ENCODE assay signal across 14 cellular contexts in the genomic region with DNA sequence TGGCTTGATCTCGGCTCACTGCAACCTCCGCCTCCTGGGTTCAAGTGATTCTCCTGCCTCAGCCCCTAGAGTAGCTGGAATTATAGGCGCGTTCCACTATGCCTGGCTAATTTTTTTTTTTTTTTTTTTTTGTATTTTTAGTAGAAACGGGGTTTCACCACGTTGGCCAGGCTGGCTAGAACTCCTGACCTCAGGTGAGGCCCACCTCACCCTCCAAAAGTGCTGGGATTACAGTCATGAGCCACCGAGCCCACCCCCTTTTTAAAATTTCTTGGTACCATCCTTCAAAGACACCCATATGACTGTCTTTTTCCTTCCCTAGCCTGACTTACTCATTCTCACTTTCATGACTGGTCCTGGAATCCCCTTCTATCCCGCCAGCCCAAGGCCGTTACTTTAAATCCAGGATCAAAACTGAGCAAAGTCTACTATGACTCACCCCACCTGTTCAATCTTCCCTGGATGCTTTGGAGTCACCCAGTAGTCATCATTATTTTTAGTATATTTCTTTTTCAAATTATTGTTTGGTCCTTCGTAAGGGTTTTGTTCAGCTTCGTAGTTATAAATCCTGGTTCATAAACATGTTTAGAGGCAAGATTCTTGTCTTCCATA. TPM values are rescaled to one million over a fixed set of nuclear protein-coding genes. Genes with fewer than 3 reads are reported as not detected.
DNase-seq lines count a peak whose midpoint lies in the region; ATAC-seq and TF ChIP-seq lines count a peak whose summit lies in the region.
"Had no signal": no experiment of that assay in that cellular context is flagged by ENCODE, and none has a peak within 500 bp of the region (broad histone marks: within the 10 kb centered on the region; RNA-seq: fewer than 3 reads in every experiment).

No MANE protein-coding gene starts in this region.

- ATAC-seq in natural killer cell (no peak), GM18502 (IDR thresholded peaks at IDR 0.05; ENCODE audit: poor library complexity, unreplicated experiment) (no peak)
- ATAC-seq: left colon had no signal

- peak overlapping the region; percentile 60 for H3K4me3 Mint-ChIP-seq in Calu3 (ENCODE audit: low read depth, unreplicated experiment)
- H3K4me3 Mint-ChIP-seq in activated naive CD8-positive, alpha-beta T cell treated with anti-CD3 and anti-CD28 coated beads for 36 hours: peak overlapping the region; percentile 47
- H3K4me3 Mint-ChIP-seq in natural killer cell: peak overlapping the region; percentile 97

- TF ChIP-seq CTCF in Calu3 (IDR thresholded peaks at IDR 0.05; ENCODE audit: unreplicated experiment): no peak
- no peak for TF ChIP-seq CTCF in natural killer cell (IDR thresholded peaks at IDR 0.05)

- H3K27me3 Mint-ChIP-seq in Calu3 (ENCODE audit: unreplicated experiment) (no peaks in the 10 kb centered on the region), natural killer cell (ENCODE audit: low read depth in 2 of 2) (peaks cover 0 to 3% of the 10 kb centered on the region in 2 donors)
- peaks cover 3% of the 10 kb centered on the region for H3K27me3 Mint-ChIP-seq in activated naive CD8-positive, alpha-beta T cell treated with anti-CD3 and anti-CD28 coated beads for 36 hours

- BruUV-seq in Calu3 (replicated peaks; lab: Mats Ljungman, UMichigan): no TSS peak

- DNase-seq in Calu3 (peak; percentile 35), LHCN-M2 (ENCODE audit: low read depth) (peak; percentile 88), natural killer cell (no peak), DMS 273 (lab: John Stamatoyannopoulos, UW; ENCODE audit: unreplicated experiment) (no peak), NCI-H1105 (lab: John Stamatoyannopoulos, UW) (no peak), HuH-7.5 (ENCODE audit: low spot score) (no peak)
- DNase-seq in activated naive CD8-positive, alpha-beta T cell treated with anti-CD3 and anti-CD28 coated beads for 36 hours: peak; percentile 13
- DNase-seq: dermis blood vessel endothelial cell, foreskin melanocyte, left colon, NCI-H1092, NCI-H446 treated with DMSO at 0.1 percent for 48 hours, SHP77 treated with DMSO at 0.1 percent for 48 hours had no signal

- intact Hi-C loops in Calu3 (cut with micrococcal nuclease; ENCODE audit: unreplicated experiment) (no loop called here), natural killer cell (cut with micrococcal nuclease) (loop anchor here (10.0 kb wide), 1 partner anchor 283 kb away; a partner anchor contains a TSS)

- no peaks in the 10 kb centered on the region for H3K9me3 Mint-ChIP-seq in Calu3 (ENCODE audit: low read depth, unreplicated experiment)
- H3K9me3 Mint-ChIP-seq in activated naive CD8-positive, alpha-beta T cell treated with anti-CD3 and anti-CD28 coated beads for 36 hours: no peaks in the 10 kb centered on the region
- H3K9me3 Mint-ChIP-seq in natural killer cell: no peaks in the 10 kb centered on the region

- H3K36me3 Mint-ChIP-seq in Calu3 (ENCODE audit: insufficient read depth, unreplicated experiment) (peaks cover 42% of the 10 kb centered on the region), natural killer cell (no peaks in the 10 kb centered on the region)
- peaks cover 19% of the 10 kb centered on the region for H3K36me3 Mint-ChIP-seq in activated naive CD8-positive, alpha-beta T cell treated with anti-CD3 and anti-CD28 coated beads for 36 hours

- CTCF ChIA-PET in Calu3 (lab: Charles Lee): no interaction called here

- peak overlapping the region; percentile 68 for H3K27ac Mint-ChIP-seq in Calu3 (ENCODE audit: unreplicated experiment)
- H3K27ac Mint-ChIP-seq in activated naive CD8-positive, alpha-beta T cell treated with anti-CD3 and anti-CD28 coated beads for 36 hours: no peak overlapping the region
- H3K27ac Mint-ChIP-seq in natural killer cell: peak overlapping the region; percentile 90 to 98

- H3K4me1 Mint-ChIP-seq in Calu3 (ENCODE audit: low read depth, unreplicated experiment) (peaks cover 43% of the 10 kb centered on the region), natural killer cell (peaks cover 29 to 34% of the 10 kb centered on the region in 2 donors)
- H3K4me1 Mint-ChIP-seq in activated naive CD8-positive, alpha-beta T cell treated with anti-CD3 and anti-CD28 coated beads for 36 hours: peaks cover 43% of the 10 kb centered on the region

RNA-seq across cellular contexts. Expression of a gene that starts 1.2 kb away (rescaled TPM):
- total RNA-seq in Calu3 (2022) (293 and 310 TPM in 2 replicates), LHCN-M2 (2014; rRNA removed) (168 and 179 TPM in 2 replicates), natural killer cell (10 to 100 TPM; 65.0 to 72.3 (median 70.7) TPM)
- polyA plus RNA-seq in LHCN-M2 (2012): 260 TPM
- 100 to 1,000 TPM; 220 to 233 TPM for total RNA-seq in activated naive CD8-positive, alpha-beta T cell treated with anti-CD3 and anti-CD28 coated beads for 36 hours

Comparison
In these comparisons a context has a peak if more than half of its experiments do, and no peak if none do; other contexts are left out.
1. DNase-seq: peak in Calu3 (single experiment), LHCN-M2 (single experiment) and activated naive CD8-positive, alpha-beta T cell treated with anti-CD3 and anti-CD28 coated beads for 36 hours (single experiment); none in natural killer cell (single experiment), DMS 273 (single experiment), NCI-H1105 (single experiment) and HuH-7.5 (single experiment).
2. H3K4me3 Mint-ChIP-seq: peak in every context shown above with its lines; median percentile 97 in natural killer cell; 60 in Calu3; 47 in activated naive CD8-positive, alpha-beta T cell treated with anti-CD3 and anti-CD28 coated beads for 36 hours.